Comparison of ENCODE assay signal across 8 cellular contexts in genomic region chr22:19848298-19849224, GRCh38. TPM values are rescaled to one million over a fixed set of nuclear protein-coding genes. Genes with fewer than 3 reads are reported as not detected.
DNase-seq lines count a peak whose midpoint lies in the region; ATAC-seq and TF ChIP-seq lines count a peak whose summit lies in the region.

No MANE protein-coding gene starts in this region.

- peaks cover 28% of the 10 kb centered on the region for H3K36me3 ChIP-seq in CD8-positive, alpha-beta memory T cell (ENCODE audit: insufficient read depth, low read length)

- DNase-seq in HT1080 (ENCODE audit: low read depth): peak; percentile 59
- DNase-seq in MCF 10A (ENCODE audit: unreplicated experiment): peak; percentile 83
- no peak for DNase-seq in mesothelial cell of epicardium (ENCODE audit: low spot score in 2 of 2, unreplicated experiment in 2 of 2)
- no peak for DNase-seq in CD8-positive, alpha-beta memory T cell
- no peak for DNase-seq in GF-D8 (lab: John Stamatoyannopoulos, UW)

- H3K27me3 Mint-ChIP-seq in MCF 10A (ENCODE audit: insufficient read depth, unreplicated experiment): no peaks in the 10 kb centered on the region
- H3K27me3 Mint-ChIP-seq in mesothelial cell of epicardium (ENCODE audit: low read depth): no peaks in the 10 kb centered on the region
- no peaks in the 10 kb centered on the region for H3K27me3 Mint-ChIP-seq in CD8-positive, alpha-beta memory T cell

- H3K4me1 Mint-ChIP-seq in MCF 10A (ENCODE audit: insufficient read depth, unreplicated experiment) (peaks cover 39% of the 10 kb centered on the region), mesothelial cell of epicardium (peaks cover 68% of the 10 kb centered on the region)
- peaks cover 23 to 53% (median 25%) of the 10 kb centered on the region in 3 donors for H3K4me1 Mint-ChIP-seq in CD8-positive, alpha-beta memory T cell

- peak overlapping the region; percentile 39 for H3K27ac Mint-ChIP-seq in MCF 10A (ENCODE audit: low read depth, unreplicated experiment)
- peak overlapping the region; percentile 79 for H3K27ac Mint-ChIP-seq in mesothelial cell of epicardium
- H3K27ac Mint-ChIP-seq in CD8-positive, alpha-beta memory T cell: peak overlapping the region in 2 of 8 donors; percentile 47 to 49

- H3K27ac ChIP-seq in C4-2B: peak overlapping the region; percentile 97
- H3K27ac ChIP-seq in CD8-positive, alpha-beta memory T cell (ENCODE audit: low read depth, low read length): no peak overlapping the region

- no peak overlapping the region for H3K4me3 Mint-ChIP-seq in MCF 10A (ENCODE audit: unreplicated experiment)
- no peak overlapping the region for H3K4me3 Mint-ChIP-seq in mesothelial cell of epicardium
- H3K4me3 Mint-ChIP-seq in CD8-positive, alpha-beta memory T cell: no peak overlapping the region

- POLR2A ChIA-PET in MCF 10A (lab: Yijun Ruan, JAX): interaction anchor here (0.7 to 2.2 kb wide), 7 partner anchors 13 to 92 kb away, joined by 3 to 9 read pairs (median 6); no protein-coding TSS in a partner anchor
- POLR2A ChIA-PET in CD8-positive, alpha-beta memory T cell (lab: Charles Lee): no interaction called here

- H3K36me3 Mint-ChIP-seq in MCF 10A (ENCODE audit: insufficient read depth, unreplicated experiment): peaks cover 38% of the 10 kb centered on the region
- H3K36me3 Mint-ChIP-seq in mesothelial cell of epicardium: peaks cover 10% of the 10 kb centered on the region
- peaks cover 0 to 47% (median 4%) of the 10 kb centered on the region in 3 donors for H3K36me3 Mint-ChIP-seq in CD8-positive, alpha-beta memory T cell

- H3K4me1 ChIP-seq in CD8-positive, alpha-beta memory T cell (ENCODE audit: insufficient read depth, low read length): peaks cover 37% of the 10 kb centered on the region

- H3K9me3 Mint-ChIP-seq in MCF 10A (ENCODE audit: unreplicated experiment) (no peaks in the 10 kb centered on the region), mesothelial cell of epicardium (no peaks in the 10 kb centered on the region)
- H3K9me3 Mint-ChIP-seq in CD8-positive, alpha-beta memory T cell: no peaks in the 10 kb centered on the region

- ATAC-seq in HG03432 (IDR thresholded peaks at IDR 0.05; ENCODE audit: unreplicated experiment) (no peak), HG02763 (IDR thresholded peaks at IDR 0.05; ENCODE audit: unreplicated experiment) (no peak)

- no peak for TF ChIP-seq CTCF in C4-2B (conservative IDR thresholded peaks at IDR 0.05)
- TF ChIP-seq CTCF in MCF 10A (IDR thresholded peaks at IDR 0.05; ENCODE audit: unreplicated experiment): no peak
- no peak for TF ChIP-seq CTCF in mesothelial cell of epicardium (IDR thresholded peaks at IDR 0.05; ENCODE audit: unreplicated experiment)

- no peak overlapping the region for H3K4me3 ChIP-seq in CD8-positive, alpha-beta memory T cell (ENCODE audit: low read length)

- no peaks in the 10 kb centered on the region for H3K27me3 ChIP-seq in CD8-positive, alpha-beta memory T cell (ENCODE audit: insufficient read depth, low read length, poor library complexity, severe bottlenecking)

- intact Hi-C loops in MCF 10A (cut with micrococcal nuclease): no loop called here

- no peaks in the 10 kb centered on the region for H3K9me3 ChIP-seq in CD8-positive, alpha-beta memory T cell (ENCODE audit: low read length)

- no TSS peak for BruUV-seq in MCF 10A (replicated peaks; lab: Mats Ljungman, UMichigan)

- CTCF ChIA-PET in MCF 10A (lab: Yijun Ruan, JAX): interaction anchor here (0.6 to 1.1 kb wide), 2 partner anchors 18 to 92 kb away, joined by 3 read pairs; no protein-coding TSS in a partner anchor
- CTCF ChIA-PET in CD8-positive, alpha-beta memory T cell (lab: Charles Lee): no interaction called here

RNA-seq across cellular contexts. Expression of gene GNB1L, which starts 6.1 kb away (rescaled TPM):
- 10.5 and 16.7 TPM in 2 replicates for total RNA-seq in HT1080 (2014; rRNA removed; shearing (Covaris generic))
- polyA plus RNA-seq in HT1080 (2015; cell fraction: cytosol; rRNA removed): 10.7 and 13.0 TPM in 2 replicates
- polyA plus RNA-seq in HT1080 (2015; cell fraction: nucleus; rRNA removed): 6.0 and 10.0 TPM in 2 replicates
- total RNA-seq in MCF 10A (2022): 4.3 and 7.1 TPM in 2 replicates
- total RNA-seq in mesothelial cell of epicardium: 9.0 to 9.9 TPM (median 9.8 TPM) in 3 replicates
- 10 to 100 TPM; 16.6 to 17.9 TPM for total RNA-seq in CD8-positive, alpha-beta memory T cell
- polyA plus RNA-seq in CD8-positive, alpha-beta memory T cell: 14.2 TPM

RNA-seq across cellular contexts. Expression of gene RTL10, which starts 6.1 kb away (rescaled TPM):
- total RNA-seq in HT1080 (2014; rRNA removed; shearing (Covaris generic)): 8.8 and 13.0 TPM in 2 replicates
- polyA plus RNA-seq in HT1080 (2015; cell fraction: cytosol; rRNA removed): 10.7 and 13.5 TPM in 2 replicates
- polyA plus RNA-seq in HT1080 (2015; cell fraction: nucleus; rRNA removed): 17.7 and 23.9 TPM in 2 replicates
- total RNA-seq in MCF 10A (2022): 16.8 and 20.6 TPM in 2 replicates
- total RNA-seq in mesothelial cell of epicardium: 32.2 to 35.1 TPM (median 34.3 TPM) in 3 replicates
- 10 to 100 TPM; 18.1 to 23.2 TPM for total RNA-seq in CD8-positive, alpha-beta memory T cell
- polyA plus RNA-seq in CD8-positive, alpha-beta memory T cell: 10.8 TPM

Comparison
In these comparisons a context has a peak if more than half of its experiments do, and no peak if none do; other contexts are left out.
1. DNase-seq: peak in HT1080 (single experiment) and MCF 10A (single experiment); none in mesothelial cell of epicardium (0 of 2), CD8-positive, alpha-beta memory T cell (0 of 5) and GF-D8 (single experiment).